9 cellular contexts compared by ENCODE assay signal in genomic region chr22:49966716-49967332, GRCh38. TPM values are rescaled to one million over a fixed set of nuclear protein-coding genes. Genes with fewer than 3 reads are reported as not detected.
DNase-seq lines count a peak whose midpoint lies in the region; ATAC-seq, FAIRE-seq and TF ChIP-seq lines count a peak whose summit lies in the region.
"Had no signal": no experiment of that assay in that cellular context is flagged by ENCODE, and none has a peak within 500 bp of the region (broad histone marks: within the 10 kb centered on the region; RNA-seq: fewer than 3 reads in every experiment).

No MANE protein-coding gene starts in this region.

- peaks cover 23% of the 10 kb centered on the region for H3K79me2 ChIP-seq in K562 (ENCODE audit: control insufficient read depth, insufficient read depth, low read length)

- intact Hi-C loops in K562 (cut with micrococcal nuclease), result no loop called here

- H3K27ac ChIP-seq in K562 (ENCODE audit: extremely low read depth, low read depth, low read length) (peak overlapping the region; percentile 33; the same call in 1 of the 3 replicates), lung (ENCODE audit: low read depth in 1 of 2, low read length in 1 of 2) (peak overlapping the region; percentile 14 to 89), upper lobe of left lung (peak overlapping the region; percentile 95 to 98 (median 96))

- TF ChIP-seq CTCF in K562 (IDR thresholded peaks at IDR 0.05 in 2 of 3, conservative IDR thresholded peaks at IDR 0.05 in 1 of 3; ENCODE audit: insufficient read depth in 2 of 3, low read depth in 1 of 3, low read length in 3 of 3) (no peak), lung (IDR thresholded peaks at IDR 0.05; ENCODE audit: control extremely low read depth, extremely low read depth) (no peak), upper lobe of left lung (IDR thresholded peaks at IDR 0.05) (peak in 2 of 6 experiments; percentile 11 to 12)

- H3K27me3 ChIP-seq in K562 (ENCODE audit: control insufficient read depth in 2 of 2, insufficient read depth in 2 of 2, low read length in 2 of 2) (no peaks in the 10 kb centered on the region), lung (ENCODE audit: control insufficient read depth, insufficient read depth) (no peaks in the 10 kb centered on the region), upper lobe of left lung (no peaks in the 10 kb centered on the region)

- BruUV-seq in K562 (replicated peaks; lab: Mats Ljungman, UMichigan), result no TSS peak

- POLR2A ChIA-PET in K562 (lab: Yijun Ruan, JAX), result interaction anchor here (0.6 to 2.2 kb wide), 6 partner anchors 15 to 175 kb away, joined by 3 to 9 read pairs (median 4); no protein-coding TSS in a partner anchor

- H3K9me1 ChIP-seq in K562 (ENCODE audit: control insufficient read depth, insufficient read depth, low read length), result peaks cover 4% of the 10 kb centered on the region

- CTCF ChIA-PET in K562 (lab: Yijun Ruan, JAX; ENCODE audit: low intra/inter-chr PET ratio), result no interaction called here

- H4K20me1 ChIP-seq in K562 (replicated peaks; ENCODE audit: control insufficient read depth, insufficient read depth, low read length), result peaks cover 11% of the 10 kb centered on the region

- WGBS in K562 (ENCODE audit: insufficient coverage, low coverage, missing lambda C conversion rate), result 2% methylated on average over 9 of the region's 17 CpGs
- WGBS in lung, 2 donors, result 19 to 35% methylated on average over 16 to 17 of the region's 17 CpGs
- WGBS in upper lobe of left lung, 2 donors, result 47% methylated on average over 8 to 17 of the region's 17 CpGs

- TF ChIP-seq POLR2A in K562 (conservative IDR thresholded peaks at IDR 0.05) (no peak), upper lobe of left lung (IDR thresholded peaks at IDR 0.05) (peak in 1 of 4 donors; percentile 25)

- no peak for TF ChIP-seq RAD21 in K562 (CRISPR knock-in tag; conservative IDR thresholded peaks at IDR 0.05 in 1 of 2, IDR thresholded peaks at IDR 0.05 in 1 of 2)

- DNase-seq in activated effector memory CD4-positive, alpha-beta T cell treated with anti-CD3 and anti-CD28 coated beads, Interleukin-2, amount 50 U/mL, for 16 hours, result peak; percentile 65
- DNase-seq in activated effector memory CD4-positive, alpha-beta T cell treated with Interleukin-2 at 50 U/mL for 16 hours, result no peak
- DNase-seq in K562 (ENCODE audit: extremely low read depth in 1 of 4, low spot score in 3 of 4) (peak in 2 of 4 experiments; percentile 21 to 57), lung (ENCODE audit: low spot score) (peak; percentile 66), upper lobe of left lung (peak; percentile 87 to 91), GDM1 (lab: John Stamatoyannopoulos, UW) (no peak), cortex of kidney (lab: John Stamatoyannopoulos, UW) (no peak)

- H3K36me3 ChIP-seq in K562 (ENCODE audit: control insufficient read depth, insufficient read depth, low read length) (peaks cover 30% of the 10 kb centered on the region; the same call in 1 of the 3 replicates), lung (ENCODE audit: control insufficient read depth in 2 of 2, insufficient read depth in 2 of 2, low read length in 2 of 2) (peaks cover 4 to 30% of the 10 kb centered on the region in 2 donors), upper lobe of left lung (peaks cover 17 to 38% (median 31%) of the 10 kb centered on the region in 4 donors)

- peak overlapping the region in 1 of 2 experiments; percentile 41; a peak in 2 of 4 replicates for H3K9ac ChIP-seq in K562 (ENCODE audit: insufficient read depth in 1 of 2, low read depth in 2 of 2, low read length in 2 of 2)

- H3K4me1 ChIP-seq in K562 (replicated peaks in 1 of 2; ENCODE audit: control insufficient read depth in 2 of 2, insufficient read depth in 2 of 2, low read length in 2 of 2) (peaks cover 26 to 99% of the 10 kb centered on the region in 2 experiments), lung (ENCODE audit: control insufficient read depth in 2 of 2, insufficient read depth in 2 of 2, low read length in 2 of 2) (peaks cover 20 to 55% of the 10 kb centered on the region in 2 donors), upper lobe of left lung (peaks cover 76 to 93% (median 84%) of the 10 kb centered on the region in 4 donors)

- no peak overlapping the region for H3K4me2 ChIP-seq in K562 (ENCODE audit: insufficient read depth, low read length)

- H3K4me3 ChIP-seq in K562 (no peak overlapping the region), lung (no peak overlapping the region), upper lobe of left lung (peak overlapping the region in 2 of 4 donors; percentile 31 to 98)

- no peak; the same call in 2 of the 3 replicates for ATAC-seq in K562
- no peak for ATAC-seq in lung (ENCODE audit: insufficient read depth, low FRiP score)
- peak in 1 of 2 donors; percentile 2 for ATAC-seq in upper lobe of left lung (ENCODE audit: low FRiP score in 2 of 2)
- no peak for ATAC-seq in HG03139 (IDR thresholded peaks at IDR 0.05; ENCODE audit: unreplicated experiment)

- no peak overlapping the region for H2AFZ ChIP-seq in K562 (ENCODE audit: low read depth, low read length)

- peak; percentile 65 for FAIRE-seq in K562 (lab: Jason Lieb, UNC)

- no peak; the same call in 1 of the 2 replicates for TF ChIP-seq EP300 in K562 (IDR thresholded peaks at IDR 0.05; ENCODE audit: low read length)
- peak in 2 of 4 donors; percentile 76 to 79 for TF ChIP-seq EP300 in upper lobe of left lung (IDR thresholded peaks at IDR 0.05)

- H3K9me3 ChIP-seq in K562 (replicated peaks; ENCODE audit: control insufficient read depth, insufficient read depth, low read depth, low read length) (no peaks in the 10 kb centered on the region), lung (ENCODE audit: control insufficient read depth in 2 of 2, insufficient read depth in 1 of 2, low read length in 1 of 2) (no peaks in the 10 kb centered on the region), upper lobe of left lung (no peaks in the 10 kb centered on the region)

- in situ Hi-C loops in K562 (cut with MboI), result no loop called here

RNA-seq across cellular contexts. Expression of gene PIM3, which starts 6.3 kb away (rescaled TPM):
- 8.4 and 19.1 TPM in 2 replicates for total RNA-seq in K562 (2011; cell fraction: chromatin; rRNA removed; ENCODE audit: low replicate concordance)
- 31.2 and 35.0 TPM in 2 replicates for total RNA-seq in K562 (2011; cell fraction: nucleolus; rRNA removed)
- 9.8 and 13.2 TPM in 2 replicates for total RNA-seq in K562 (2011; cell fraction: nucleoplasm; rRNA removed)
- total RNA-seq in K562 (2014; rRNA removed) (37.0 and 41.1 TPM in 2 replicates), K562 (2014; rRNA removed; fragmentation: Illumina TruSeq; extraction: Trizol) (4.2 and 4.3 TPM in 2 replicates), K562 (2015; rRNA removed; fragmentation: Illumina TruSeq; extraction: Trizol) (11.9 and 13.8 TPM in 2 replicates), K562 (2021) (40.5 and 41.3 TPM in 2 replicates), lung (100 to 1,000 TPM; 131 to 132 TPM), upper lobe of left lung (100 to 1,000 TPM; 131 to 246 (median 156) TPM)
- polyA plus RNA-seq in K562 (2011; rRNA removed) (5.3 and 8.0 TPM in 2 replicates), K562 (2014; fragmentation: Illumina TruSeq; extraction: Trizol) (4.4 and 11.4 TPM in 2 replicates), K562 (2014; fragmentation: Nextera tagmentation; extraction: Ambion mirVana) (under 1 TPM; 0.24 to 0.57 TPM), K562 (2014; rRNA removed) (34.1 and 35.4 TPM in 2 replicates), lung (100 to 1,000 TPM in 1 of 2 donors, 10 to 100 TPM in 1; 99.0 to 238 TPM)
- 13.4 and 28.9 TPM in 2 replicates for polyA plus RNA-seq in K562 (2011; cell fraction: cytosol; rRNA removed)
- 36.6 and 49.9 TPM in 2 replicates for polyA plus RNA-seq in K562 (2011; cell fraction: nucleus; rRNA removed)
- 18.0 and 35.9 TPM in 2 replicates for polyA plus RNA-seq in K562 (2012)
- 0.99 and 1.4 TPM in 2 replicates for polyA minus RNA-seq in K562 (2011; rRNA and poly(A)+ RNA removed)
- 7.1 and 7.7 TPM in 2 replicates for polyA minus RNA-seq in K562 (2011; cell fraction: cytosol; rRNA and poly(A)+ RNA removed)
- 10.2 and 10.6 TPM in 2 replicates for polyA minus RNA-seq in K562 (2011; cell fraction: nucleus; rRNA and poly(A)+ RNA removed)

RNA-seq across cellular contexts. Expression of gene IL17REL, which starts 45.7 kb away (rescaled TPM):
- total RNA-seq in K562 (2011; cell fraction: chromatin; rRNA removed; ENCODE audit: low replicate concordance), result 0.30 and 1.3 TPM in 2 replicates
- 0.53 and 0.83 TPM in 2 replicates for total RNA-seq in K562 (2011; cell fraction: nucleolus; rRNA removed)
- total RNA-seq in K562 (2011; cell fraction: nucleoplasm; rRNA removed), result 0.66 and 0.76 TPM in 2 replicates
- total RNA-seq in K562 (2014; rRNA removed) (0.05 and 0.29 TPM in 2 replicates), K562 (2014; rRNA removed; fragmentation: Illumina TruSeq; extraction: Trizol) (not detected in 2 replicates), K562 (2015; rRNA removed; fragmentation: Illumina TruSeq; extraction: Trizol) (0.11 and 0.15 TPM in 2 replicates), K562 (2021) (0.22 and 0.42 TPM in 2 replicates), lung (under 1 TPM in 1 of 2 donors, not detected in 1; 0.51 TPM), upper lobe of left lung (under 1 TPM in 1 of 6 donors, not detected in 5; 0.06 TPM)
- polyA plus RNA-seq in K562 (2011; rRNA removed) (0.05 and 0.06 TPM in 2 replicates), K562 (2014; fragmentation: Illumina TruSeq; extraction: Trizol) (0.08 TPM in 1 of 2 replicates, not detected in the other), K562 (2014; fragmentation: Nextera tagmentation; extraction: Ambion mirVana) (not detected), K562 (2014; rRNA removed) (0.08 and 0.11 TPM in 2 replicates), lung (under 1 TPM; 0.02 to 0.19 TPM)
- polyA plus RNA-seq in K562 (2011; cell fraction: cytosol; rRNA removed), result 0.03 and 0.16 TPM in 2 replicates
- 0.25 and 0.57 TPM in 2 replicates for polyA plus RNA-seq in K562 (2011; cell fraction: nucleus; rRNA removed)
- polyA plus RNA-seq in K562 (2012), result 0.17 and 0.18 TPM in 2 replicates
- not detected in 2 replicates for polyA minus RNA-seq in K562 (2011; rRNA and poly(A)+ RNA removed)
- not detected in 2 replicates for polyA minus RNA-seq in K562 (2011; cell fraction: cytosol; rRNA and poly(A)+ RNA removed)
- polyA minus RNA-seq in K562 (2011; cell fraction: nucleus; rRNA and poly(A)+ RNA removed), result 0.54 and 0.56 TPM in 2 replicates
- polyA plus RNA-seq: BJ had no signal

RNA-seq across cellular contexts. Expression of gene CRELD2, which starts 48.4 kb away (rescaled TPM):
- total RNA-seq in K562 (2011; cell fraction: chromatin; rRNA removed; ENCODE audit: low replicate concordance), result 25.0 and 46.1 TPM in 2 replicates
- total RNA-seq in K562 (2011; cell fraction: nucleolus; rRNA removed), result 45.8 and 49.4 TPM in 2 replicates
- total RNA-seq in K562 (2011; cell fraction: nucleoplasm; rRNA removed), result 32.0 and 37.3 TPM in 2 replicates
- 25.3 and 33.2 TPM in 2 replicates for total RNA-seq in K562 (2014; rRNA removed)
- total RNA-seq in K562 (2014; rRNA removed; fragmentation: Illumina TruSeq; extraction: Trizol), result 4.9 and 6.3 TPM in 2 replicates
- total RNA-seq in K562 (2015; rRNA removed; fragmentation: Illumina TruSeq; extraction: Trizol), result 10.1 and 10.7 TPM in 2 replicates
- total RNA-seq in K562 (2021), result 19.5 and 19.8 TPM in 2 replicates
- 8.8 and 12.4 TPM in 2 replicates for polyA plus RNA-seq in K562 (2011; rRNA removed)
- 12.4 and 16.3 TPM in 2 replicates for polyA plus RNA-seq in K562 (2011; cell fraction: cytosol; rRNA removed)
- polyA plus RNA-seq in K562 (2011; cell fraction: nucleus; rRNA removed), result 34.7 and 37.7 TPM in 2 replicates
- polyA plus RNA-seq in K562 (2012), result 18.1 and 28.6 TPM in 2 replicates
- 6.3 and 9.3 TPM in 2 replicates for polyA plus RNA-seq in K562 (2014; fragmentation: Illumina TruSeq; extraction: Trizol)
- 1 to 10 TPM in 1 of 2 experiments, under 1 TPM in 1; 0.96 to 1.5 TPM for polyA plus RNA-seq in K562 (2014; fragmentation: Nextera tagmentation; extraction: Ambion mirVana)
- polyA plus RNA-seq in K562 (2014; rRNA removed), result 19.9 and 22.4 TPM in 2 replicates
- 2.1 and 2.4 TPM in 2 replicates for polyA minus RNA-seq in K562 (2011; rRNA and poly(A)+ RNA removed)
- polyA minus RNA-seq in K562 (2011; cell fraction: cytosol; rRNA and poly(A)+ RNA removed), result 5.1 and 6.0 TPM in 2 replicates
- polyA minus RNA-seq in K562 (2011; cell fraction: nucleus; rRNA and poly(A)+ RNA removed), result 5.1 and 5.8 TPM in 2 replicates
- total RNA-seq in lung, result 100 to 1,000 TPM in 1 of 2 donors, 10 to 100 TPM in 1; 18.7 to 106 TPM
- 100 to 1,000 TPM in 1 of 2 donors, 10 to 100 TPM in 1; 37.9 to 110 TPM for polyA plus RNA-seq in lung
- 10 to 100 TPM; 31.2 to 72.6 (median 46.9) TPM for total RNA-seq in upper lobe of left lung

RNA-seq across cellular contexts. Expression of gene ALG12, which starts 48.6 kb away (rescaled TPM):
- total RNA-seq in K562 (2011; cell fraction: chromatin; rRNA removed; ENCODE audit: low replicate concordance), result 6.2 and 18.5 TPM in 2 replicates
- 20.3 and 21.8 TPM in 2 replicates for total RNA-seq in K562 (2011; cell fraction: nucleolus; rRNA removed)
- 13.6 and 15.7 TPM in 2 replicates for total RNA-seq in K562 (2011; cell fraction: nucleoplasm; rRNA removed)
- total RNA-seq in K562 (2014; rRNA removed) (3.4 and 5.8 TPM in 2 replicates), K562 (2014; rRNA removed; fragmentation: Illumina TruSeq; extraction: Trizol) (0.83 and 2.0 TPM in 2 replicates), K562 (2015; rRNA removed; fragmentation: Illumina TruSeq; extraction: Trizol) (3.7 and 3.8 TPM in 2 replicates), K562 (2021) (8.5 and 11.0 TPM in 2 replicates), lung (10 to 100 TPM; 17.6 to 33.9 TPM), upper lobe of left lung (10 to 100 TPM; 14.2 to 32.5 (median 22.3) TPM)
- polyA plus RNA-seq in K562 (2011; rRNA removed) (2.6 and 3.9 TPM in 2 replicates), K562 (2014; fragmentation: Illumina TruSeq; extraction: Trizol) (4.0 and 7.3 TPM in 2 replicates), K562 (2014; fragmentation: Nextera tagmentation; extraction: Ambion mirVana) (under 1 TPM; 0.20 to 0.62 TPM), K562 (2014; rRNA removed) (4.9 and 5.8 TPM in 2 replicates), lung (10 to 100 TPM; 13.6 to 15.6 TPM)
- polyA plus RNA-seq in K562 (2011; cell fraction: cytosol; rRNA removed), result 2.9 and 4.5 TPM in 2 replicates
- 14.0 and 20.4 TPM in 2 replicates for polyA plus RNA-seq in K562 (2011; cell fraction: nucleus; rRNA removed)
- 8.3 and 9.5 TPM in 2 replicates for polyA plus RNA-seq in K562 (2012)
- polyA minus RNA-seq in K562 (2011; rRNA and poly(A)+ RNA removed), result 2.2 and 3.7 TPM in 2 replicates
- 3.6 and 3.7 TPM in 2 replicates for polyA minus RNA-seq in K562 (2011; cell fraction: cytosol; rRNA and poly(A)+ RNA removed)
- 1.4 and 2.8 TPM in 2 replicates for polyA minus RNA-seq in K562 (2011; cell fraction: nucleus; rRNA and poly(A)+ RNA removed)

Comparison
In these comparisons a context has a peak if more than half of its experiments do, and no peak if none do; other contexts are left out.
1. DNase-seq: peak in activated effector memory CD4-positive, alpha-beta T cell treated with anti-CD3 and anti-CD28 coated beads, Interleukin-2, amount 50 U/mL, for 16 hours (single experiment), lung (single experiment) and upper lobe of left lung (2 of 2); none in activated effector memory CD4-positive, alpha-beta T cell treated with Interleukin-2 at 50 U/mL for 16 hours (single experiment), GDM1 (single experiment) and cortex of kidney (single experiment).
2. H3K27ac ChIP-seq: peak in every context shown above with its lines; median percentile 96 in upper lobe of left lung; 52 in lung; 33 in K562.